In genomic region chr2:56770490-56770889, GRCh38 we compare ENCODE assay signal across 1 cellular context.
TF ChIP-seq lines count a peak whose summit lies in the region.

No MANE protein-coding gene starts in this region.

TF ChIP-seq in A549, 52 proteins besides CTCF, POLR2A, EP300 and RAD21 (continued from another document):
- TF ChIP-seq USF2 (IDR thresholded peaks at IDR 0.05) (no peak), ZNF302 (CRISPR knock-in tag; IDR thresholded peaks at IDR 0.05) (no peak), HOXB5 (CRISPR knock-in tag; IDR thresholded peaks at IDR 0.05) (no peak), TFCP2L1 (CRISPR knock-in tag; IDR thresholded peaks at IDR 0.05) (no peak), RARB (CRISPR knock-in tag; IDR thresholded peaks at IDR 0.05) (no peak), MAFK (IDR thresholded peaks at IDR 0.05; ENCODE audit: partially characterized antibody) (no peak), CEBPB (IDR thresholded peaks at IDR 0.05) (no peak)
